In the genomic region with DNA sequence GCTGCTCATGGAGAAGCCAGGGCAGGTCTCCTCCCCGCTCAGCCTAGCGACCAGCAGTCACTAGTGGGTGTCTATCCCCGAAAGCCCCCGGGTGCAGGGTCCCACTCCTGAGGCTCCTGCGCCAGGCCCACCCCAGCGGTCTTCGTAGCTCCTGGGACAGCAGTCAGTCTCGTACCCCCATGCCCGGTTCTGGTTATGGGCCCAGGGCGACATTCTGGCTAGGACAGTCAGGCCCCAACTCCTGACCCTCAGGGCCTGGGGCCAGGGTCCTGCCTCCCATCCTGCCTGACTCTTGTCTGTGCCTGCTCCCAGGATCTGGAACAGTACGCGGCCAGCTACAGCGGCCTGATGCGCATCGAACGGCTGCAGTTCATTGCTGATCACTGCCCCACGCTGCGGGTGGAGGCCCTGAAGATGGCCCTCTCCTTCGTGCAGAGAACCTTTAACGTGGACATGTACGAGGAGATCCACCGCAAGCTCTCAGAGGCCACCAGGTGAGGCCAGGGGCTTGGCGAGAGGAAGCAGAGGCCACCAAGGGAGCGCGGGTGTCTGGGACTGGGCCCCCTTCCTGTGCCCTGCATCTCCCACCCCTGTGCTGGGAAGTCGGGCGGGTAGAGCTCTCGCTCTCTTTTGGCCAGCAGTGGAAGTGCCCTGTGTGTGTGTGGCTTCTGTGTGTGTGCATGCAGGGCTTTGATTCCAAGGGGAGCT, we compare ENCODE assay signal across 12 cellular contexts. TPM values are rescaled to one million over a fixed set of nuclear protein-coding genes. Genes with fewer than 3 reads are reported as not detected.
DNase-seq lines count a peak whose midpoint lies in the region; ATAC-seq and TF ChIP-seq lines count a peak whose summit lies in the region.
"Had no signal": no experiment of that assay in that cellular context is flagged by ENCODE, and none has a peak within 500 bp of the region (broad histone marks: within the 10 kb centered on the region; RNA-seq: fewer than 3 reads in every experiment).

No MANE protein-coding gene starts in this region.

- H3K9me2 ChIP-seq in PC-9 (ENCODE audit: insufficient read depth): no peaks in the 10 kb centered on the region

- DNase-seq in MCF 10A (ENCODE audit: unreplicated experiment): no peak
- DNase-seq in breast epithelium (ENCODE audit: low spot score in 2 of 2): no peak
- no peak for DNase-seq in PC-9
- no peak for DNase-seq in glutamatergic neuron
- no peak for DNase-seq in stimulated activated naive CD8-positive, alpha-beta T cell treated with anti-CD3 and anti-CD28 coated beads, Interleukin-15, amount 100 ng/mL, for 72 hours
- no peak for DNase-seq in NK-92 treated with Interleukin-12 subunit alpha and Interleukin-12 subunit beta, amount 100 ng/mL, for 24 hours (lab: John Stamatoyannopoulos, UW)
- DNase-seq in anterior cingulate cortex (lab: John Stamatoyannopoulos, UW): no peak
- no peak for DNase-seq in HPDE6-E6E7 (ENCODE audit: extremely low spot score)
- DNase-seq: NCI-H446 treated with DMSO at 0.1 percent for 48 hours, tibial artery had no signal

- H3F3A ChIP-seq in PC-9 (ENCODE audit: insufficient read depth, low read depth): no peaks in the 10 kb centered on the region

- H3K79me2 ChIP-seq in PC-9 (ENCODE audit: low read depth): peaks cover 13% of the 10 kb centered on the region

- H3K27me3 Mint-ChIP-seq in MCF 10A (ENCODE audit: insufficient read depth, unreplicated experiment) (no peaks in the 10 kb centered on the region), glutamatergic neuron (ENCODE audit: unreplicated experiment) (peaks cover 1% of the 10 kb centered on the region)
- H3K27me3 Mint-ChIP-seq in stimulated activated naive CD8-positive, alpha-beta T cell treated with anti-CD3 and anti-CD28 coated beads, Interleukin-15, amount 100 ng/mL, for 72 hours: no peaks in the 10 kb centered on the region

- intact Hi-C loops in MCF 10A (cut with micrococcal nuclease): no loop called here
- intact Hi-C loops in breast epithelium (cut with DNase I; ENCODE audit: low total_unique reads): no loop called here
- intact Hi-C loops in PC-9 (cut with micrococcal nuclease; ENCODE audit: unreplicated experiment): no loop called here

- POLR2A ChIA-PET in MCF 10A (lab: Yijun Ruan, JAX): interaction anchor here (0.6 to 2.2 kb wide), 7 partner anchors 10 to 342 kb away, joined by 3 to 9 read pairs (median 4); a partner anchor contains a TSS
- POLR2A ChIA-PET in PC-9 (lab: Charles Lee; ENCODE audit: unreplicated experiment): no interaction called here

- CTCF ChIA-PET in MCF 10A (lab: Yijun Ruan, JAX): interaction anchor here (0.5 to 1.2 kb wide), 3 partner anchors 19 to 151 kb away, joined by 3 read pairs; no protein-coding TSS in a partner anchor
- CTCF ChIA-PET in PC-9 (lab: Charles Lee): no interaction called here

- H4K20me1 ChIP-seq in PC-9 (ENCODE audit: insufficient read depth): no peaks in the 10 kb centered on the region

- BruUV-seq in MCF 10A (replicated peaks; lab: Mats Ljungman, UMichigan): no TSS peak
- BruUV-seq in PC-9 (replicated peaks; lab: Mats Ljungman, UMichigan): no TSS peak

- no peaks in the 10 kb centered on the region for H3K9me3 ChIP-seq in breast epithelium
- H3K9me3 ChIP-seq in PC-9 (ENCODE audit: insufficient read depth, low read depth): no peaks in the 10 kb centered on the region
- H3K9me3 ChIP-seq: tibial artery had no signal

- H3K36me3 ChIP-seq in breast epithelium: no peaks in the 10 kb centered on the region
- H3K36me3 ChIP-seq in PC-9 (ENCODE audit: low read depth): no peaks in the 10 kb centered on the region

- no peak for ATAC-seq in stimulated activated naive CD8-positive, alpha-beta T cell treated with anti-CD3 and anti-CD28 coated beads, Interleukin-15, amount 100 ng/mL, for 72 hours
- ATAC-seq: left cardiac atrium had no signal

- H3K9me3 Mint-ChIP-seq in MCF 10A (ENCODE audit: unreplicated experiment) (no peaks in the 10 kb centered on the region), glutamatergic neuron (ENCODE audit: unreplicated experiment) (no peaks in the 10 kb centered on the region)
- no peaks in the 10 kb centered on the region for H3K9me3 Mint-ChIP-seq in stimulated activated naive CD8-positive, alpha-beta T cell treated with anti-CD3 and anti-CD28 coated beads, Interleukin-15, amount 100 ng/mL, for 72 hours

- H2AFZ ChIP-seq in PC-9: no peak overlapping the region

- H3K4me1 Mint-ChIP-seq in MCF 10A (ENCODE audit: insufficient read depth, unreplicated experiment): no peaks in the 10 kb centered on the region
- H3K4me1 Mint-ChIP-seq in glutamatergic neuron (ENCODE audit: low read depth, unreplicated experiment): no peaks in the 10 kb centered on the region
- peaks cover 38% of the 10 kb centered on the region for H3K4me1 Mint-ChIP-seq in stimulated activated naive CD8-positive, alpha-beta T cell treated with anti-CD3 and anti-CD28 coated beads, Interleukin-15, amount 100 ng/mL, for 72 hours

- peak overlapping the region; percentile 75 for H3K4me3 Mint-ChIP-seq in MCF 10A (ENCODE audit: unreplicated experiment)
- H3K4me3 Mint-ChIP-seq in glutamatergic neuron (ENCODE audit: unreplicated experiment): peak overlapping the region; percentile 71
- peak overlapping the region; percentile 35 to 91 for H3K4me3 Mint-ChIP-seq in stimulated activated naive CD8-positive, alpha-beta T cell treated with anti-CD3 and anti-CD28 coated beads, Interleukin-15, amount 100 ng/mL, for 72 hours

- H3K4me3 ChIP-seq in breast epithelium (no peak overlapping the region), PC-9 (no peak overlapping the region)

- H3K4me2 ChIP-seq in PC-9: peak overlapping the region; percentile 88; the same call in 1 of the 2 replicates

- no peak overlapping the region for H3K27ac ChIP-seq in breast epithelium
- no peak overlapping the region for H3K27ac ChIP-seq in PC-9
- H3K27ac ChIP-seq: SK-N-MC, tibial artery had no signal

- H3K4me1 ChIP-seq in breast epithelium (peaks cover 6 to 23% of the 10 kb centered on the region in 2 donors), PC-9 (replicated peaks; ENCODE audit: insufficient read depth) (no peaks in the 10 kb centered on the region)

- no peak for TF ChIP-seq CTCF in MCF 10A (IDR thresholded peaks at IDR 0.05; ENCODE audit: unreplicated experiment)
- TF ChIP-seq CTCF in breast epithelium (IDR thresholded peaks at IDR 0.05): no peak
- no peak for TF ChIP-seq CTCF in PC-9 (conservative IDR thresholded peaks at IDR 0.05)
- no peak for TF ChIP-seq CTCF in glutamatergic neuron (IDR thresholded peaks at IDR 0.05; ENCODE audit: partially characterized antibody, unreplicated experiment)

- H3K36me3 Mint-ChIP-seq in MCF 10A (ENCODE audit: insufficient read depth, unreplicated experiment): peaks cover 35% of the 10 kb centered on the region
- no peaks in the 10 kb centered on the region for H3K36me3 Mint-ChIP-seq in glutamatergic neuron (ENCODE audit: unreplicated experiment)

- no peak overlapping the region for H3K27ac Mint-ChIP-seq in MCF 10A (ENCODE audit: low read depth, unreplicated experiment)
- peak overlapping the region; percentile 28 for H3K27ac Mint-ChIP-seq in glutamatergic neuron (ENCODE audit: unreplicated experiment)
- H3K27ac Mint-ChIP-seq in stimulated activated naive CD8-positive, alpha-beta T cell treated with anti-CD3 and anti-CD28 coated beads, Interleukin-15, amount 100 ng/mL, for 72 hours: peak overlapping the region in 1 of 2 donors; percentile 19

- no peak for TF ChIP-seq POLR2A in breast epithelium (IDR thresholded peaks at IDR 0.05)

- H3K27me3 ChIP-seq in breast epithelium (no peaks in the 10 kb centered on the region), PC-9 (ENCODE audit: insufficient read depth, low read depth) (no peaks in the 10 kb centered on the region)
- H3K27me3 ChIP-seq: tibial artery had no signal

RNA-seq across cellular contexts. Expression of a gene that starts 2.0 kb away (rescaled TPM):
- total RNA-seq in MCF 10A (2022): 96.6 and 100 TPM in 2 replicates
- total RNA-seq in breast epithelium: 10 to 100 TPM; 68.8 to 95.4 (median 94.4) TPM
- 121 and 124 TPM in 2 replicates for total RNA-seq in PC-9 (2021)
- total RNA-seq in glutamatergic neuron (ENCODE audit: unreplicated experiment): 115 TPM

RNA-seq across cellular contexts. Expression of a gene that starts 2.1 kb away (rescaled TPM):
- total RNA-seq in MCF 10A (2022) (37.9 and 38.0 TPM in 2 replicates), breast epithelium (10 to 100 TPM; 30.5 to 49.4 (median 31.8) TPM), PC-9 (2021) (40.4 and 49.1 TPM in 2 replicates), glutamatergic neuron (ENCODE audit: unreplicated experiment) (50.8 TPM)

RNA-seq across cellular contexts. Expression of a gene that starts 11.9 kb away (rescaled TPM):
- 116 and 123 TPM in 2 replicates for total RNA-seq in MCF 10A (2022)
- total RNA-seq in breast epithelium: 10 to 100 TPM; 55.0 to 96.4 (median 82.0) TPM
- total RNA-seq in PC-9 (2021): 138 and 175 TPM in 2 replicates
- total RNA-seq in glutamatergic neuron (ENCODE audit: unreplicated experiment): 122 TPM

RNA-seq across cellular contexts. Expression of a gene that starts 16.2 kb away (rescaled TPM):
- total RNA-seq in MCF 10A (2022) (77.9 and 111 TPM in 2 replicates), breast epithelium (100 to 1,000 TPM; 202 to 484 (median 228) TPM), PC-9 (2021) (120 and 129 TPM in 2 replicates), glutamatergic neuron (ENCODE audit: unreplicated experiment) (89.5 TPM)

RNA-seq across cellular contexts. Expression of a gene that starts 22.2 kb away (rescaled TPM):
- total RNA-seq in MCF 10A (2022) (7.1 and 9.7 TPM in 2 replicates), breast epithelium (10 to 100 TPM in 2 of 3 donors, 1 to 10 TPM in 1; 7.6 to 23.0 (median 16.1) TPM), PC-9 (2021) (32.3 and 41.6 TPM in 2 replicates), glutamatergic neuron (ENCODE audit: unreplicated experiment) (46.0 TPM)
